In the genomic region with DNA sequence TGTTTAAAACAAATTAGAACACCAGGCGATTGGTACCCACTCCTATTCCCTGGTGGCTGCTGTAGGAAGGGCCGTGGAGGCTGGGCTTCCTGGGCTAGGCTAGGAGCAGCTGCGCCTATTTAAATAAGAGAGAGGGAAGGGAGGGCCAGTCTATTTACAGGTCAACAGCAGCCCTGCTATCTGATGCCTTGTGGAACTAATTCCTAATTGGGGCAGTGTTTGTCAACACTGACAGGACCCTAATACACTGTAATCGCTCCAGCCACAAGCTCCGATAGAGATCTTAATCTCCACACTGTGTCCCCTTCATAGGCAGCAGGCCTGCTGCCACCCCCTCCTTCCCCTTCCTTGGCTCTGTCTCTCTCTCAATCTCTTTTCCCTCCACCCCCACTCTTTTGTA, we compare ENCODE assay signal across 1 cellular context.
TF ChIP-seq lines count a peak whose summit lies in the region.

No MANE protein-coding gene starts in this region.

TF ChIP-seq in WTC11, 78 proteins besides CTCF, POLR2A, EP300 and RAD21 (continued from another document):
- TF ChIP-seq ZNF532 (CRISPR knock-in tag; IDR thresholded peaks at IDR 0.05; ENCODE audit: borderline replicate concordance) (no peak), HMGA2 (CRISPR knock-in tag; IDR thresholded peaks at IDR 0.05) (no peak), JUN (CRISPR knock-in tag; IDR thresholded peaks at IDR 0.05) (no peak), ZNF219 (CRISPR knock-in tag; IDR thresholded peaks at IDR 0.05; ENCODE audit: borderline replicate concordance) (no peak), RORB (CRISPR knock-in tag; IDR thresholded peaks at IDR 0.05) (no peak), GTF2I (CRISPR knock-in tag; conservative IDR thresholded peaks at IDR 0.05) (no peak)
- TF ChIP-seq, protein P1, sequence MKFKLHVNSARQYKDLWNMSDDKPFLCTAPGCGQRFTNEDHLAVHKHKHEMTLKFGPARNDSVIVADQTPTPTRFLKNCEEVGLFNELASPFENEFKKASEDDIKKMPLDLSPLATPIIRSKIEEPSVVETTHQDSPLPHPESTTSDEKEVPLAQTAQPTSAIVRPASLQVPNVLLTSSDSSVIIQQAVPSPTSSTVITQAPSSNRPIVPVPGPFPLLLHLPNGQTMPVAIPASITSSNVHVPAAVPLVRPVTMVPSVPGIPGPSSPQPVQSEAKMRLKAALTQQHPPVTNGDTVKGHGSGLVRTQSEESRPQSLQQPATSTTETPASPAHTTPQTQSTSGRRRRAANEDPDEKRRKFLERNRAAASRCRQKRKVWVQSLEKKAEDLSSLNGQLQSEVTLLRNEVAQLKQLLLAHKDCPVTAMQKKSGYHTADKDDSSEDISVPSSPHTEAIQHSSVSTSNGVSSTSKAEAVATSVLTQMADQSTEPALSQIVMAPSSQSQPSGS (CRISPR knock-in tag; IDR thresholded peaks at IDR 0.05; ENCODE audit: borderline replicate concordance, low read depth) = no peak
